Comparison of ENCODE assay signal across 15 cellular contexts in genomic region chr4:28313729-28314713, GRCh38.
A peak's percentile ranks its signal among the peaks of the same experiment; 100 is the strongest.
DNase-seq lines count a peak whose midpoint lies in the region; ATAC-seq, FAIRE-seq and TF ChIP-seq lines count a peak whose summit lies in the region.
"Had no signal": no experiment of that assay in that cellular context is flagged by ENCODE, and none has a peak within 500 bp of the region (broad histone marks: within the 10 kb centered on the region; RNA-seq: fewer than 3 reads in every experiment).

No MANE protein-coding gene starts in this region.

- POLR2A ChIA-PET in A549 (lab: Yijun Ruan, JAX): no interaction called here

- H3K27ac ChIP-seq in A549: peak overlapping the region in 1 of 2 experiments; percentile 43; a peak in 1 of 6 replicates
- H3K27ac ChIP-seq in RWPE2 (ENCODE audit: poor library complexity, severe bottlenecking): no peak overlapping the region

- TF ChIP-seq POLR2A in A549 (IDR thresholded peaks at IDR 0.05; ENCODE audit: low read length): no peak

- CTCF ChIA-PET in A549 (lab: Yijun Ruan, JAX): no interaction called here

- DNase-seq in A549 (ENCODE audit: low read depth in 1 of 2, low spot score in 1 of 2) (peak in 1 of 2 experiments; percentile 26), DMS53 treated with DMSO at 0.1 percent for 48 hours (lab: John Stamatoyannopoulos, UW; ENCODE audit: unreplicated experiment) (peak; percentile 92), RWPE2 (ENCODE audit: low spot score) (no peak), left lobe of liver (ENCODE audit: low spot score) (peak; percentile 65), KBM-7 (no peak), hippocampal formation (lab: John Stamatoyannopoulos, UW) (no peak), NCI-H2107 (lab: John Stamatoyannopoulos, UW) (no peak)
- DNase-seq: CD8-positive, alpha-beta T cell; DMS 273 treated with DMSO at 0.1 percent for 48 hours; NCI-H1436; NCI-H2081 treated with DMSO at 0.1 percent for 48 hours; NCI-H2227 treated with DMSO at 0.1 percent for 48 hours; NCI-H526 treated with DMSO at 0.1 percent for 48 hours had no signal

- no peak for TF ChIP-seq CTCF in A549 (IDR thresholded peaks at IDR 0.05)
- TF ChIP-seq CTCF in RWPE2 (IDR thresholded peaks at IDR 0.05; ENCODE audit: poor library complexity, severe bottlenecking): no peak

- H3K9me3 ChIP-seq in A549 (no peaks in the 10 kb centered on the region), RWPE2 (ENCODE audit: severe bottlenecking) (no peaks in the 10 kb centered on the region)

- ATAC-seq in A549: peak in 1 of 2 experiments; percentile 60; a peak in 2 of 6 replicates
- 0 out of 3 replicates have a peak, but pooled peaks have one; percentile 52 for ATAC-seq in RWPE2 (ENCODE audit: low read depth)
- peak; percentile 96 for ATAC-seq in left lobe of liver
- ATAC-seq: CD8-positive, alpha-beta T cell had no signal

- H3K27me3 ChIP-seq in RWPE2 (ENCODE audit: insufficient read depth, poor library complexity, severe bottlenecking): no peaks in the 10 kb centered on the region

- in situ Hi-C loops in KBM-7 (cut with MboI; ENCODE audit: low pct_unique_long_range_greater_than_20kb, low sequenced_read_pairs): no loop called here

- H3K4me3 ChIP-seq in A549: no peak overlapping the region
- no peak overlapping the region for H3K4me3 ChIP-seq in RWPE2 (ENCODE audit: severe bottlenecking)

- WGBS in A549 (ENCODE audit: missing lambda C conversion rate): 1% methylated on average over 2 of the region's 2 CpGs

- TF ChIP-seq EP300 in A549 (IDR thresholded peaks at IDR 0.05): no peak

- H3K4me1 ChIP-seq in A549: peaks cover 19% of the 10 kb centered on the region; the same call in 2 of the 3 replicates
- H3K4me1 ChIP-seq in RWPE2 (ENCODE audit: insufficient read depth, poor library complexity, severe bottlenecking): no peaks in the 10 kb centered on the region

- FAIRE-seq in A549 (lab: Jason Lieb, UNC): no peak
- FAIRE-seq: H1, RCC 7860 had no signal

- peak overlapping the region; percentile 35 for H3K4me2 ChIP-seq in A549

- TF ChIP-seq RAD21 in A549 (conservative IDR thresholded peaks at IDR 0.05 in 1 of 2, IDR thresholded peaks at IDR 0.05 in 1 of 2): no peak

- no peaks in the 10 kb centered on the region for H3K36me3 ChIP-seq in RWPE2 (ENCODE audit: low read depth)

TF ChIP-seq in A549, 52 proteins besides CTCF, POLR2A, EP300 and RAD21:
- TF ChIP-seq MAX (IDR thresholded peaks at IDR 0.05): no peak
- no peak for TF ChIP-seq HEYL (CRISPR knock-in tag; IDR thresholded peaks at IDR 0.05)
- TF ChIP-seq E2F6 (IDR thresholded peaks at IDR 0.05; ENCODE audit: borderline replicate concordance, low read depth): no peak
- TF ChIP-seq ATOH8 (CRISPR knock-in tag; IDR thresholded peaks at IDR 0.05; ENCODE audit: low read depth): no peak
- no peak for TF ChIP-seq TFCP2L1 (CRISPR knock-in tag; IDR thresholded peaks at IDR 0.05)
- no peak for TF ChIP-seq MAFK (IDR thresholded peaks at IDR 0.05; ENCODE audit: partially characterized antibody)
- TF ChIP-seq MYC (IDR thresholded peaks at IDR 0.05; ENCODE audit: borderline replicate concordance, low read length): no peak
- TF ChIP-seq RCOR1 (IDR thresholded peaks at IDR 0.05; ENCODE audit: low read depth, low read length): no peak
- no peak for TF ChIP-seq TP53 (CRISPR knock-in tag; IDR thresholded peaks at IDR 0.05)
- no peak for TF ChIP-seq HOXA7 (CRISPR knock-in tag; IDR thresholded peaks at IDR 0.05)
- no peak for TF ChIP-seq MAZ (IDR thresholded peaks at IDR 0.05; ENCODE audit: borderline replicate concordance, low read depth, low read length)
- TF ChIP-seq ESRRA (IDR thresholded peaks at IDR 0.05; ENCODE audit: borderline replicate concordance, low read length): no peak
- no peak for TF ChIP-seq HES2 (IDR thresholded peaks at IDR 0.05)
- TF ChIP-seq ZC3H11A (IDR thresholded peaks at IDR 0.05): no peak
- TF ChIP-seq FOSL2 (IDR thresholded peaks at IDR 0.05): no peak
- no peak for TF ChIP-seq FOSL2 (CRISPR knock-in tag; IDR thresholded peaks at IDR 0.05)
- TF ChIP-seq EHMT2 (IDR thresholded peaks at IDR 0.05; ENCODE audit: low read depth): no peak
- no peak for TF ChIP-seq RFX5 (IDR thresholded peaks at IDR 0.05)

Comparison
In these comparisons a context has a peak if more than half of its experiments do, and no peak if none do; other contexts are left out.
1. DNase-seq: peak in DMS53 treated with DMSO at 0.1 percent for 48 hours (single experiment) and left lobe of liver (single experiment); none in RWPE2 (single experiment), KBM-7 (single experiment), hippocampal formation (0 of 2) and NCI-H2107 (single experiment).